ENCODE assay signal across 8 cellular contexts in genomic region chrX:317424-318067, GRCh38. TPM values are rescaled to one million over a fixed set of nuclear protein-coding genes. Genes with fewer than 3 reads are reported as not detected.
A peak's percentile ranks its signal among the peaks of the same experiment; 100 is the strongest.
DNase-seq lines count a peak whose midpoint lies in the region; ATAC-seq and TF ChIP-seq lines count a peak whose summit lies in the region.

No MANE protein-coding gene starts in this region.

- no peak for DNase-seq in GM23338 (ENCODE audit: low spot score)
- no peak for DNase-seq in brain microvascular endothelial cell
- DNase-seq in inferior parietal cortex (ENCODE audit: extremely low spot score): no peak
- DNase-seq in GM19238 (ENCODE audit: insufficient read length, low spot score): no peak
- no peak for DNase-seq in D341Med (ENCODE audit: low spot score)

- H2AFZ ChIP-seq in GM23338: no peak overlapping the region

- H3F3A ChIP-seq in GM23338 (replicated peaks; ENCODE audit: low read depth): peaks cover 11% of the 10 kb centered on the region; the same call in 1 of the 2 replicates

- peak overlapping the region; percentile 72; the same call in 1 of the 2 replicates for H3K4me3 ChIP-seq in GM23338
- peak overlapping the region; percentile 86 for H3K4me3 ChIP-seq in brain microvascular endothelial cell (ENCODE audit: low read depth, low read length)
- peak overlapping the region; percentile 55 to 74 for H3K4me3 ChIP-seq in muscle layer of colon (ENCODE audit: low read depth in 1 of 2, low read length in 2 of 2)

- TF ChIP-seq CTCF in 22Rv1 (IDR thresholded peaks at IDR 0.05): no peak
- TF ChIP-seq CTCF in GM23338 (conservative IDR thresholded peaks at IDR 0.05; ENCODE audit: low read depth in 2 of 2): no peak
- no peak for TF ChIP-seq CTCF in brain microvascular endothelial cell (IDR thresholded peaks at IDR 0.05; ENCODE audit: low read depth, low read length, missing control alignments)

- H3K27me3 Mint-ChIP-seq in GM23338 (ENCODE audit: insufficient read depth, low read depth, poor library complexity): peaks cover 13% of the 10 kb centered on the region

- ATAC-seq in GM23338 (no peak), HG02642 (IDR thresholded peaks at IDR 0.05; ENCODE audit: poor library complexity, unreplicated experiment) (no peak)

- peak overlapping the region; percentile 62; the same call in 1 of the 2 replicates for H3K4me2 ChIP-seq in GM23338

- H3K27ac ChIP-seq in 22Rv1: peak overlapping the region; percentile 98
- peak overlapping the region; percentile 83; the same call in 1 of the 2 replicates for H3K27ac ChIP-seq in GM23338 (ENCODE audit: low read depth)
- peak overlapping the region; percentile 52 for H3K27ac ChIP-seq in brain microvascular endothelial cell
- H3K27ac ChIP-seq in muscle layer of colon (ENCODE audit: low read depth, low read length): no peak overlapping the region

- H4K20me1 ChIP-seq in GM23338 (replicated peaks; ENCODE audit: insufficient read depth): no peaks in the 10 kb centered on the region; the same call in 1 of the 2 replicates

- in situ Hi-C loops in brain microvascular endothelial cell (cut with HindIII; ENCODE audit: low pct_ligation_motif_present, low sequenced_read_pairs): no loop called here

- no peaks in the 10 kb centered on the region; the same call in 1 of the 2 replicates for H3K4me1 ChIP-seq in GM23338 (ENCODE audit: insufficient read depth)
- peaks cover 15% of the 10 kb centered on the region for H3K4me1 ChIP-seq in muscle layer of colon (ENCODE audit: insufficient read depth, low read length)

- H3K36me3 Mint-ChIP-seq in GM23338 (ENCODE audit: low read depth): peaks cover 21% of the 10 kb centered on the region

- peaks cover 9% of the 10 kb centered on the region; the same call in 2 of the 3 replicates for H3K9me3 Mint-ChIP-seq in GM23338

- H3K4me1 Mint-ChIP-seq in GM23338: no peaks in the 10 kb centered on the region; the same call in 2 of the 3 replicates

- H3K27ac Mint-ChIP-seq in GM23338: peak overlapping the region; percentile 100

- H3K27me3 ChIP-seq in GM23338 (ENCODE audit: insufficient read depth) (no peaks in the 10 kb centered on the region), brain microvascular endothelial cell (replicated peaks) (no peaks in the 10 kb centered on the region), muscle layer of colon (ENCODE audit: control insufficient read depth in 1 of 2, insufficient read depth in 2 of 2, low read length in 2 of 2) (peaks cover 9 to 20% of the 10 kb centered on the region in 2 donors)

- H3K9ac ChIP-seq in muscle layer of colon (ENCODE audit: low read length): no peak overlapping the region

- H3K9me3 ChIP-seq in muscle layer of colon (ENCODE audit: low read length): no peaks in the 10 kb centered on the region

- peaks cover 6% of the 10 kb centered on the region; the same call in 1 of the 2 replicates for H3K36me3 ChIP-seq in GM23338 (ENCODE audit: insufficient read depth)
- peaks cover 24% of the 10 kb centered on the region for H3K36me3 ChIP-seq in brain microvascular endothelial cell (replicated peaks)
- peaks cover 7% of the 10 kb centered on the region for H3K36me3 ChIP-seq in muscle layer of colon (ENCODE audit: insufficient read depth, low read length)

- peak overlapping the region; percentile 90 for H3K4me3 Mint-ChIP-seq in GM23338

- no peaks in the 10 kb centered on the region for H3K9me2 ChIP-seq in GM23338 (ENCODE audit: insufficient read depth)

- peaks cover 13% of the 10 kb centered on the region; the same call in 1 of the 2 replicates for H3K79me2 ChIP-seq in GM23338 (replicated peaks; ENCODE audit: insufficient read depth)

TF ChIP-seq in GM23338, 12 proteins besides CTCF, POLR2A, EP300 and RAD21 (continues in another document):
- TF ChIP-seq CREB1 (CRISPR knock-in tag; IDR thresholded peaks at IDR 0.05; ENCODE audit: low read depth): no peak
- TF ChIP-seq POLR2AphosphoS5 (IDR thresholded peaks at IDR 0.05; ENCODE audit: low read depth): no peak
- no peak for TF ChIP-seq NANOG (IDR thresholded peaks at IDR 0.05; ENCODE audit: borderline replicate concordance)
- no peak for TF ChIP-seq EZH2phosphoT487 (IDR thresholded peaks at IDR 0.05; ENCODE audit: unreplicated experiment)
- TF ChIP-seq REST (IDR thresholded peaks at IDR 0.05; ENCODE audit: unreplicated experiment): no peak
- no peak for TF ChIP-seq ZNF331 (CRISPR knock-in tag; IDR thresholded peaks at IDR 0.05; ENCODE audit: low read depth)
- TF ChIP-seq EZH2 (IDR thresholded peaks at IDR 0.05; ENCODE audit: low read depth, unreplicated experiment): no peak
- no peak for TF ChIP-seq JUNB (IDR thresholded peaks at IDR 0.05; ENCODE audit: unreplicated experiment)
- TF ChIP-seq STAT1 (IDR thresholded peaks at IDR 0.05; ENCODE audit: unreplicated experiment): no peak
- no peak for TF ChIP-seq ZNF114 (CRISPR knock-in tag; IDR thresholded peaks at IDR 0.05)

RNA-seq across cellular contexts. Expression of gene GTPBP6, which starts 1.1 kb away (rescaled TPM):
- total RNA-seq in GM23338 (2014; rRNA removed; shearing (Covaris generic)): 57.4 and 66.8 TPM in 2 replicates
- polyA plus RNA-seq in GM23338 (2016; fragmentation: Nextera tagmentation; extraction: Ambion mirVana): 41.4 and 43.6 TPM in 2 replicates

RNA-seq across cellular contexts. Expression of gene PLCXD1, which starts 36.4 kb away (rescaled TPM):
- 95.9 and 112 TPM in 2 replicates for total RNA-seq in GM23338 (2014; rRNA removed; shearing (Covaris generic))
- polyA plus RNA-seq in GM23338 (2016; fragmentation: Nextera tagmentation; extraction: Ambion mirVana): 48.7 and 50.9 TPM in 2 replicates
